ENCODE assay signal across 8 cellular contexts in genomic region chr12:92035477-92035876, GRCh38.
DNase-seq lines count a peak whose midpoint lies in the region; ATAC-seq and TF ChIP-seq lines count a peak whose summit lies in the region.

No MANE protein-coding gene starts in this region.

- H3K4me1 ChIP-seq in OCI-LY1 (ENCODE audit: insufficient read depth, low read length, severe bottlenecking) = peaks cover 27% of the 10 kb centered on the region
- peaks cover 9 to 10% (median 9%) of the 10 kb centered on the region in 3 donors for H3K4me1 ChIP-seq in skeletal muscle tissue (ENCODE audit: control insufficient read depth in 3 of 3, insufficient read depth in 3 of 3, low read length in 3 of 3)

- H3K36me3 ChIP-seq in OCI-LY1 (ENCODE audit: insufficient read depth, low read length) (no peaks in the 10 kb centered on the region), skeletal muscle tissue (ENCODE audit: control insufficient read depth in 3 of 3, insufficient read depth in 3 of 3, low read length in 3 of 3) (no peaks in the 10 kb centered on the region)

- peaks cover 57 to 69% of the 10 kb centered on the region in 2 donors for H3K4me1 Mint-ChIP-seq in effector memory CD8-positive, alpha-beta T cell (ENCODE audit: low read depth in 2 of 2)

- peak overlapping the region; percentile 71 for H3K4me2 ChIP-seq in OCI-LY1 (ENCODE audit: low read length)

- H3K27ac ChIP-seq in OCI-LY1 (ENCODE audit: low read depth, low read length, poor library complexity, severe bottlenecking) (peak overlapping the region; percentile 54), skeletal muscle tissue (ENCODE audit: low read depth, low read length) (peak overlapping the region; percentile 15)

- peak; percentile 18 for ATAC-seq in GM19395 (IDR thresholded peaks at IDR 0.05; ENCODE audit: unreplicated experiment)
- no peak for ATAC-seq in effector memory CD8-positive, alpha-beta T cell (replicated peaks)
- no peak for ATAC-seq in GM18517 (IDR thresholded peaks at IDR 0.05; ENCODE audit: unreplicated experiment)
- ATAC-seq in HG02938 (IDR thresholded peaks at IDR 0.05; ENCODE audit: unreplicated experiment) = no peak
- ATAC-seq in GM19328 (IDR thresholded peaks at IDR 0.05; ENCODE audit: unreplicated experiment) = no peak

- no peak for DNase-seq in effector memory CD8-positive, alpha-beta T cell
- no peak for DNase-seq in stimulated activated CD4-positive, alpha-beta T cell treated with anti-CD3 and anti-CD28 coated beads, Interleukin-1b, Interleukin-23, amount 100 ng/mL, for 48 hours

- H3K9me3 Mint-ChIP-seq in effector memory CD8-positive, alpha-beta T cell = no peaks in the 10 kb centered on the region

- no peaks in the 10 kb centered on the region for H3F3A ChIP-seq in OCI-LY1 (ENCODE audit: insufficient read depth, low read length)

- H3K9me3 ChIP-seq in OCI-LY1 (ENCODE audit: low read length) (no peaks in the 10 kb centered on the region), skeletal muscle tissue (ENCODE audit: control insufficient read depth in 3 of 3, low read length in 3 of 3) (no peaks in the 10 kb centered on the region)

- H3K79me2 ChIP-seq in OCI-LY1 (ENCODE audit: insufficient read depth, low read length) = no peaks in the 10 kb centered on the region

- H3K27me3 Mint-ChIP-seq in effector memory CD8-positive, alpha-beta T cell = no peaks in the 10 kb centered on the region

- peak overlapping the region; percentile 50; the same call in 1 of the 2 replicates for H2AFZ ChIP-seq in OCI-LY1 (ENCODE audit: low read length)

- no peaks in the 10 kb centered on the region for H3K27me3 ChIP-seq in OCI-LY1 (ENCODE audit: insufficient read depth, low read length)
- H3K27me3 ChIP-seq in skeletal muscle tissue (ENCODE audit: control insufficient read depth in 3 of 3, insufficient read depth in 3 of 3, low read length in 3 of 3) = no peaks in the 10 kb centered on the region

- peak overlapping the region; percentile 89 to 92 for H3K4me3 Mint-ChIP-seq in effector memory CD8-positive, alpha-beta T cell

- no peaks in the 10 kb centered on the region for H3K36me3 Mint-ChIP-seq in effector memory CD8-positive, alpha-beta T cell (ENCODE audit: insufficient read depth)

- TF ChIP-seq CTCF in OCI-LY1 (IDR thresholded peaks at IDR 0.05; ENCODE audit: low read length) = no peak

- no peaks in the 10 kb centered on the region for H4K20me1 ChIP-seq in OCI-LY1 (ENCODE audit: insufficient read depth, low read length)

- no peaks in the 10 kb centered on the region for H3K9me2 ChIP-seq in OCI-LY1 (ENCODE audit: low read depth, low read length)

- peak overlapping the region; percentile 45 for H3K4me3 ChIP-seq in OCI-LY1 (ENCODE audit: low read depth, low read length, poor library complexity, severe bottlenecking)
- H3K4me3 ChIP-seq in skeletal muscle tissue (ENCODE audit: low read length in 3 of 3) = peak overlapping the region in 2 of 3 donors; percentile 14 to 64

- H3K27ac Mint-ChIP-seq in effector memory CD8-positive, alpha-beta T cell = peak overlapping the region; percentile 98 to 99

- H3K9ac ChIP-seq in OCI-LY1 (ENCODE audit: low read length) (peak overlapping the region; percentile 50; the same call in 1 of the 2 replicates), skeletal muscle tissue (ENCODE audit: low read depth in 1 of 3, low read length in 3 of 3) (no peak overlapping the region)
